9 cellular contexts compared by ENCODE assay signal in the genomic region with DNA sequence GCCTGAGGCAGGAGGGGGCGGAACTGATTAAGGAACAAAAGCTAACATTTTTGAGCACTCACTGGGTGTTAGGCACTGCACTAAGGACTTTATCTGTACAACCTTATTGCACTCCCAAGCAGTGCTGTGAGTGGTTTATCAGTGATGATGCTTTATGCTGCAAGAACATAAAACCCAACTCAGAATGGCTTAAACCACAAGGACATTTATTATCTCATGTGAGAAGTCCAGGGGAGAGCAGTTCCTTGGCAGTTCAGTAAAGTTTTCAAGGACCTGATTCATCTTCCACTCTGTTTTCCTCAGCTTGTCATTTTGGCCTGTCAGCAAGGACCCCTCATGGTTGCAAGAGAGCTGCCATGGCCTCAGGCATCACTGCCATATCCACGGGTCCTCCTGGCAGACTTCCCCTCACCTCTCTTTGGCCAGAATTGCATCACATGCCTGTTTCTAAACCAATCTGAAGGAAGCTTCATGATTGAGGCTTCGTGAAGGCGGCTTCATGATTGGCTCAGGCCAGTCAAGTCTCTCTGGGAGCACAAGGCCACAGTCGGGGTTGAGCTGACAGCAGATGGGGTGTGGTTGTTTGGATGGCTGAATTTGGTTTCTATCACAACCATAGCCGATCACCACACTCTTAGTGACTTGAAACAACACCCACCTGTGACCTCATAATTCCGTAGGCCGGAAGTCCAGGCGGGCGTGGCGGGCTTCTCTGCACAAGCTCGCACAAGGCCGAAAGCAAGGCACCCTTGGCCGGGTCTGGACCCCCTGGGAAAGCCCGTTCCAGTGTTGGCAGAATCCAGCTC. TPM values are rescaled to one million over a fixed set of nuclear protein-coding genes. Genes with fewer than 3 reads are reported as not detected.
DNase-seq lines count a peak whose midpoint lies in the region; ATAC-seq and TF ChIP-seq lines count a peak whose summit lies in the region.
"Had no signal": no experiment of that assay in that cellular context is flagged by ENCODE, and none has a peak within 500 bp of the region (broad histone marks: within the 10 kb centered on the region; RNA-seq: fewer than 3 reads in every experiment).

No MANE protein-coding gene starts in this region.

- H3K36me3 ChIP-seq in CD8-positive, alpha-beta memory T cell (ENCODE audit: insufficient read depth, low read length), result no peaks in the 10 kb centered on the region
- no peaks in the 10 kb centered on the region for H3K36me3 ChIP-seq in WERI-Rb-1

- peak in 4 of 5 donors; percentile 22 to 74 (median 46) for DNase-seq in CD8-positive, alpha-beta memory T cell
- peak; percentile 49 for DNase-seq in activated CD4-positive, alpha-beta memory T cell treated with anti-CD3 and anti-CD28 coated beads for 36 hours
- DNase-seq in SHP77 (lab: John Stamatoyannopoulos, UW), result no peak
- DNase-seq in progenitor cell of endocrine pancreas (ENCODE audit: low spot score, unreplicated experiment), result no peak
- DNase-seq in WERI-Rb-1, result no peak
- DNase-seq in HEK293T (ENCODE audit: extremely low spot score), result no peak
- DNase-seq: retina had no signal

- peak overlapping the region; percentile 82 to 100 (median 94) for H3K27ac Mint-ChIP-seq in CD8-positive, alpha-beta memory T cell
- H3K27ac Mint-ChIP-seq in activated CD4-positive, alpha-beta memory T cell treated with anti-CD3 and anti-CD28 coated beads for 36 hours, result peak overlapping the region; percentile 93
- no peak overlapping the region for H3K27ac Mint-ChIP-seq in progenitor cell of endocrine pancreas

- no peaks in the 10 kb centered on the region for H3K36me3 Mint-ChIP-seq in CD8-positive, alpha-beta memory T cell
- no peaks in the 10 kb centered on the region for H3K36me3 Mint-ChIP-seq in activated CD4-positive, alpha-beta memory T cell treated with anti-CD3 and anti-CD28 coated beads for 36 hours
- no peaks in the 10 kb centered on the region for H3K36me3 Mint-ChIP-seq in progenitor cell of endocrine pancreas (ENCODE audit: insufficient read depth)

- H3K4me1 ChIP-seq in CD8-positive, alpha-beta memory T cell (ENCODE audit: insufficient read depth, low read length), result peaks cover 40% of the 10 kb centered on the region

- H3K9me3 Mint-ChIP-seq in CD8-positive, alpha-beta memory T cell, result no peaks in the 10 kb centered on the region
- no peaks in the 10 kb centered on the region for H3K9me3 Mint-ChIP-seq in activated CD4-positive, alpha-beta memory T cell treated with anti-CD3 and anti-CD28 coated beads for 36 hours
- H3K9me3 Mint-ChIP-seq in progenitor cell of endocrine pancreas (ENCODE audit: low read depth), result no peaks in the 10 kb centered on the region

- H3K9me3 ChIP-seq in CD8-positive, alpha-beta memory T cell (ENCODE audit: low read length), result no peaks in the 10 kb centered on the region
- H3K9me3 ChIP-seq in WERI-Rb-1 (ENCODE audit: severe bottlenecking), result no peaks in the 10 kb centered on the region

- CTCF ChIA-PET in CD8-positive, alpha-beta memory T cell (lab: Charles Lee), result interaction anchor here (0.8 to 10.0 kb wide), 19 partner anchors 9 to 299 kb away, joined by 3 to 98 read pairs (median 9); partner anchors contain the start of gene CFAP92
- CTCF ChIA-PET in activated CD4-positive, alpha-beta memory T cell treated with anti-CD3 and anti-CD28 coated beads for 36 hours (lab: Charles Lee), result interaction anchor here (1.0 to 6.3 kb wide), 21 partner anchors 9 to 229 kb away, joined by 3 to 91 read pairs (median 6); partner anchors contain the start of genes ACAD9, CFAP92, CNBP and RAB43
- CTCF ChIA-PET in HEK293T (lab: Yijun Ruan, JAX), result interaction anchor here (1.2 kb wide), 1 partner anchor 36 kb away, joined by 3 read pairs; no protein-coding TSS in a partner anchor

- no peaks in the 10 kb centered on the region for H3K27me3 ChIP-seq in CD8-positive, alpha-beta memory T cell (ENCODE audit: insufficient read depth, low read length, poor library complexity, severe bottlenecking)
- H3K27me3 ChIP-seq in layer of hippocampus (ENCODE audit: control insufficient read depth, insufficient read depth, low read length), result no peaks in the 10 kb centered on the region
- no peaks in the 10 kb centered on the region for H3K27me3 ChIP-seq in WERI-Rb-1 (ENCODE audit: insufficient read depth, low read depth, severe bottlenecking)

- peak; percentile 68 for ATAC-seq in HG02759 (IDR thresholded peaks at IDR 0.05; ENCODE audit: unreplicated experiment)

- peaks cover 45 to 54% (median 52%) of the 10 kb centered on the region in 3 donors for H3K4me1 Mint-ChIP-seq in CD8-positive, alpha-beta memory T cell
- peaks cover 34% of the 10 kb centered on the region for H3K4me1 Mint-ChIP-seq in activated CD4-positive, alpha-beta memory T cell treated with anti-CD3 and anti-CD28 coated beads for 36 hours (ENCODE audit: low read depth)
- peaks cover 1% of the 10 kb centered on the region for H3K4me1 Mint-ChIP-seq in progenitor cell of endocrine pancreas (ENCODE audit: low read depth)

- H3K4me3 ChIP-seq in CD8-positive, alpha-beta memory T cell (ENCODE audit: low read length), result peak overlapping the region; percentile 8
- no peak overlapping the region for H3K4me3 ChIP-seq in WERI-Rb-1 (ENCODE audit: low read depth, low read length)

- peaks cover 0 to 3% of the 10 kb centered on the region in 2 donors for H3K27me3 Mint-ChIP-seq in CD8-positive, alpha-beta memory T cell
- H3K27me3 Mint-ChIP-seq in activated CD4-positive, alpha-beta memory T cell treated with anti-CD3 and anti-CD28 coated beads for 36 hours, result no peaks in the 10 kb centered on the region
- H3K27me3 Mint-ChIP-seq in progenitor cell of endocrine pancreas, result peaks cover 9% of the 10 kb centered on the region

- intact Hi-C loops in activated CD4-positive, alpha-beta memory T cell treated with anti-CD3 and anti-CD28 coated beads for 36 hours (cut with micrococcal nuclease), result loop anchor here (1.0 to 5.0 kb wide), 3 partner anchors 22 to 140 kb away; partner anchors contain the start of genes ACAD9 and CFAP92

- TF ChIP-seq CTCF in progenitor cell of endocrine pancreas (IDR thresholded peaks at IDR 0.05; ENCODE audit: unreplicated experiment), result no peak
- TF ChIP-seq CTCF in WERI-Rb-1 (IDR thresholded peaks at IDR 0.05; ENCODE audit: low read depth, low read length), result no peak

- peak overlapping the region in 6 of 7 donors; percentile 29 to 85 (median 75) for H3K4me3 Mint-ChIP-seq in CD8-positive, alpha-beta memory T cell
- no peak overlapping the region for H3K4me3 Mint-ChIP-seq in activated CD4-positive, alpha-beta memory T cell treated with anti-CD3 and anti-CD28 coated beads for 36 hours
- H3K4me3 Mint-ChIP-seq in progenitor cell of endocrine pancreas (ENCODE audit: low read depth), result no peak overlapping the region

- POLR2A ChIA-PET in CD8-positive, alpha-beta memory T cell (lab: Charles Lee), result interaction anchor here (0.9 to 2.9 kb wide), 10 partner anchors 10 to 299 kb away, joined by 3 to 50 read pairs (median 6); partner anchors contain the start of genes CFAP92 and RAB43
- POLR2A ChIA-PET in activated CD4-positive, alpha-beta memory T cell treated with anti-CD3 and anti-CD28 coated beads for 36 hours (lab: Charles Lee), result interaction anchor here (0.6 to 4.4 kb wide), 9 partner anchors 8 to 299 kb away, joined by 3 to 26 read pairs (median 6); a partner anchor contains a TSS
- POLR2A ChIA-PET in HEK293T (lab: Yijun Ruan, JAX), result interaction anchor here (0.9 to 1.7 kb wide), 2 partner anchors 10 to 232 kb away, joined by 3 to 4 read pairs; partner anchors contain the start of gene COPG1

- H3K27ac ChIP-seq in CD8-positive, alpha-beta memory T cell (ENCODE audit: low read depth, low read length), result peak overlapping the region; percentile 57
- H3K27ac ChIP-seq in layer of hippocampus (ENCODE audit: low read depth, low read length) (peak overlapping the region; percentile 21), WERI-Rb-1 (no peak overlapping the region)

TF ChIP-seq in HEK293T, 16 proteins besides CTCF, POLR2A, EP300 and RAD21:
- TF ChIP-seq LEF1 (IDR thresholded peaks at IDR 0.05; ENCODE audit: borderline replicate concordance), result no peak
- no peak for TF ChIP-seq FOXA1 (IDR thresholded peaks at IDR 0.05)
- TF ChIP-seq, protein P1, sequence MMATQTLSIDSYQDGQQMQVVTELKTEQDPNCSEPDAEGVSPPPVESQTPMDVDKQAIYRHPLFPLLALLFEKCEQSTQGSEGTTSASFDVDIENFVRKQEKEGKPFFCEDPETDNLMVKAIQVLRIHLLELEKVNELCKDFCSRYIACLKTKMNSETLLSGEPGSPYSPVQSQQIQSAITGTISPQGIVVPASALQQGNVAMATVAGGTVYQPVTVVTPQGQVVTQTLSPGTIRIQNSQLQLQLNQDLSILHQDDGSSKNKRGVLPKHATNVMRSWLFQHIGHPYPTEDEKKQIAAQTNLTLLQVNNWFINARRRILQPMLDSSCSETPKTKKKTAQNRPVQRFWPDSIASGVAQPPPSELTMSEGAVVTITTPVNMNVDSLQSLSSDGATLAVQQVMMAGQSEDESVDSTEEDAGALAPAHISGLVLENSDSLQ (IDR thresholded peaks at IDR 0.05), result no peak
- no peak for TF ChIP-seq L3MBTL2 (conservative IDR thresholded peaks at IDR 0.05)
- no peak for TF ChIP-seq TARDBP (IDR thresholded peaks at IDR 0.05)
- no peak for TF ChIP-seq SUZ12 (IDR thresholded peaks at IDR 0.05)
- TF ChIP-seq BHLHE40 (IDR thresholded peaks at IDR 0.05; ENCODE audit: borderline replicate concordance), result no peak
- TF ChIP-seq ELF4 (IDR thresholded peaks at IDR 0.05), result no peak
- no peak for TF ChIP-seq ZNF384 (IDR thresholded peaks at IDR 0.05)
- TF ChIP-seq FOXM1 (IDR thresholded peaks at IDR 0.05; ENCODE audit: borderline replicate concordance), result no peak
- TF ChIP-seq HDGF (IDR thresholded peaks at IDR 0.05; ENCODE audit: borderline replicate concordance), result no peak
- TF ChIP-seq CTBP1 (IDR thresholded peaks at IDR 0.05; ENCODE audit: borderline replicate concordance), result no peak
- TF ChIP-seq NFRKB (IDR thresholded peaks at IDR 0.05), result no peak
- no peak for TF ChIP-seq ARNT (IDR thresholded peaks at IDR 0.05)
- TF ChIP-seq FOXK2 (IDR thresholded peaks at IDR 0.05), result no peak
- TF ChIP-seq SP1 (IDR thresholded peaks at IDR 0.05), result no peak

RNA-seq across cellular contexts. Expression of gene EFCC1, which starts 15.8 kb away (rescaled TPM):
- total RNA-seq in CD8-positive, alpha-beta memory T cell, result under 1 TPM in 1 of 2 experiments, not detected in 1; 0.11 TPM
- polyA plus RNA-seq in CD8-positive, alpha-beta memory T cell, result 0.22 TPM
- under 1 TPM; 0.12 to 0.24 TPM for total RNA-seq in activated CD4-positive, alpha-beta memory T cell treated with anti-CD3 and anti-CD28 coated beads for 36 hours
- total RNA-seq in progenitor cell of endocrine pancreas, result 0.60 TPM in 2 replicates

RNA-seq across cellular contexts. Expression of gene CFAP92, which starts 23.1 kb away (rescaled TPM):
- under 1 TPM in 1 of 2 experiments, not detected in 1; 0.13 TPM for total RNA-seq in CD8-positive, alpha-beta memory T cell
- polyA plus RNA-seq in CD8-positive, alpha-beta memory T cell, result 0.24 TPM
- under 1 TPM in 1 of 2 experiments, not detected in 1; 0.24 TPM for total RNA-seq in activated CD4-positive, alpha-beta memory T cell treated with anti-CD3 and anti-CD28 coated beads for 36 hours
- 2.4 and 2.7 TPM in 2 replicates for total RNA-seq in progenitor cell of endocrine pancreas

RNA-seq across cellular contexts. Expression of gene GP9, which starts 43.7 kb away (rescaled TPM):
- not detected for total RNA-seq in CD8-positive, alpha-beta memory T cell
- polyA plus RNA-seq in CD8-positive, alpha-beta memory T cell, result not detected
- total RNA-seq in activated CD4-positive, alpha-beta memory T cell treated with anti-CD3 and anti-CD28 coated beads for 36 hours, result not detected
- total RNA-seq in progenitor cell of endocrine pancreas, result not detected in 2 replicates

Comparison
In these comparisons a context has a peak if more than half of its experiments do, and no peak if none do; other contexts are left out.
1. DNase-seq: peak in CD8-positive, alpha-beta memory T cell (4 of 5) and activated CD4-positive, alpha-beta memory T cell treated with anti-CD3 and anti-CD28 coated beads for 36 hours (single experiment); none in SHP77 (0 of 2), progenitor cell of endocrine pancreas (single experiment), WERI-Rb-1 (single experiment) and HEK293T (single experiment).
2. H3K4me3 Mint-ChIP-seq: peak in CD8-positive, alpha-beta memory T cell (6 of 7); none in activated CD4-positive, alpha-beta memory T cell treated with anti-CD3 and anti-CD28 coated beads for 36 hours (single experiment) and progenitor cell of endocrine pancreas (single experiment).